In the genomic region with DNA sequence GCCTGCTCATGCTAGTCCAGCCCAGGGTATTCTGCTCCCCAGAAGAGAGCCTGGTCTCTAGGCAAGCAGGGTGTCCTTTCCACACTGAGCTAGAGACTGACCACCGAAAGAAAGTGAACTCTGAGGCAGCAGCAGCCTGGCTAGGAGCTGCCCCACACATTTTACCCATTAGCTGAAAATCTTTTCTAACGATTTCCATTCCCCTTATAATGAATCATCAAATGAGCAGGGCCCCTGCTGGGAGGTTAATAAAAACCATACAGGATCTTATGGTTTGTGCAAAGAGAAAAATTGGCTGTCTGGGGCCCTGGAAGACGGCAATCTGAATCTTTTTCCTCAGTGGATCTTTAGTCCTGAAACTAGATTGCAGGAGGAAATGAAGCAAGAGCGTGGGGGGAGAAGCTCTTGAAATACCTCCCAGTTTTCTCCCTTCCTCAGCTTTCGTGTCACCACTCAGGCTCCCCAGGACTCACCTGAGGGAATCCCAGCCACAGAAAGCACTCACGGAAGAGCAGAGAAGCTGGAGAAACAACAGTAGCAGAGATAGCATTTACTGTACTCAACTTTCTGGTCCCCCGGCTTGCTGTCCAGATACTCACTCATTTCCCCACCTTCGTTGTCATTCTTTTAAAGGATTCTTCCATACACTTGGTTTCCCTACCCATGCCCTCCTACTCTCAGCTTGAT, we compare ENCODE assay signal across 22 cellular contexts.
DNase-seq lines count a peak whose midpoint lies in the region; ATAC-seq and TF ChIP-seq lines count a peak whose summit lies in the region.
"Had no signal": no experiment of that assay in that cellular context is flagged by ENCODE, and none has a peak within 500 bp of the region (broad histone marks: within the 10 kb centered on the region; RNA-seq: fewer than 3 reads in every experiment).

No MANE protein-coding gene starts in this region.

- WGBS in right lobe of liver (ENCODE audit: insufficient coverage, low coverage, low lambda C conversion rate, missing lambda C conversion rate): 70% methylated on average over 8 of the region's 8 CpGs

- DNase-seq in stimulated activated naive CD8-positive, alpha-beta T cell treated with anti-CD3 and anti-CD28 coated beads, Interleukin-15, Interleukin-2, amounts not matched to agents 100 U/mL and 50 U/mL, for 24 hours: no peak
- DNase-seq in stimulated activated naive CD8-positive, alpha-beta T cell treated with anti-CD3 and anti-CD28 coated beads, Interleukin-15, amount 100 ng/mL, for 72 hours: no peak
- DNase-seq in T1000 (lab: John Stamatoyannopoulos, UW) (peak; percentile 25), fibroblast of the conjunctiva (ENCODE audit: low read depth) (peak; percentile 77), neural progenitor cell (ENCODE audit: low spot score) (no peak), HEK293T (ENCODE audit: extremely low spot score) (no peak), right lobe of liver (no peak), left ventricle myocardium inferior (no peak)
- DNase-seq: 8988T; activated CD4-positive, alpha-beta T cell treated with anti-CD3 and anti-CD28 coated beads for 36 hours; activated CD8-positive, alpha-beta memory T cell treated with anti-CD3 and anti-CD28 coated beads, Interleukin-2, amount 50 U/mL, for 4 hours; activated gamma-delta T cell treated with Interleukin-2 at 50 U/mL for 16 hours; anterior cingulate cortex; CD8-positive, alpha-beta T cell; colonic mucosa; head of caudate nucleus; natural killer cell; NCI-H1694; SJCRH30; stimulated activated CD4-positive, alpha-beta T cell treated with anti-CD3 and anti-CD28 coated beads, Interleukin-12 subunit alpha, Interleukin-12 subunit beta, amount 100 ng/mL, for 4 hours had no signal

- no peak for TF ChIP-seq CTCF in neural progenitor cell (IDR thresholded peaks at IDR 0.05)
- no peak for TF ChIP-seq CTCF in right lobe of liver (IDR thresholded peaks at IDR 0.05)
- no peak for TF ChIP-seq CTCF in left ventricle myocardium inferior (IDR thresholded peaks at IDR 0.05; ENCODE audit: borderline replicate concordance)

- peaks cover 41% of the 10 kb centered on the region for H3K4me1 Mint-ChIP-seq in stimulated activated naive CD8-positive, alpha-beta T cell treated with anti-CD3 and anti-CD28 coated beads, Interleukin-15, amount 100 ng/mL, for 72 hours
- no peaks in the 10 kb centered on the region for H3K4me1 Mint-ChIP-seq in neural progenitor cell

- no peak overlapping the region for H3K4me2 ChIP-seq in neural progenitor cell

- no peaks in the 10 kb centered on the region for H3K79me2 ChIP-seq in neural progenitor cell (ENCODE audit: low read depth)

- intact Hi-C loops in right lobe of liver (cut with DNase I) (no loop called here), left ventricle myocardium inferior (cut with micrococcal nuclease) (no loop called here)

- CTCF ChIA-PET in HEK293T (lab: Yijun Ruan, JAX): no interaction called here

- H3K27me3 ChIP-seq in neural progenitor cell (no peaks in the 10 kb centered on the region), right lobe of liver (no peaks in the 10 kb centered on the region), left ventricle myocardium inferior (ENCODE audit: low read depth) (no peaks in the 10 kb centered on the region)
- H3K27me3 ChIP-seq: colonic mucosa had no signal

- H3K36me3 ChIP-seq in neural progenitor cell: no peaks in the 10 kb centered on the region
- H3K36me3 ChIP-seq in right lobe of liver: no peaks in the 10 kb centered on the region
- no peaks in the 10 kb centered on the region for H3K36me3 ChIP-seq in left ventricle myocardium inferior
- H3K36me3 ChIP-seq: colonic mucosa, SJCRH30 had no signal

- H3K4me1 ChIP-seq in neural progenitor cell (no peaks in the 10 kb centered on the region), right lobe of liver (no peaks in the 10 kb centered on the region), left ventricle myocardium inferior (no peaks in the 10 kb centered on the region)
- H3K4me1 ChIP-seq: colonic mucosa, SJCRH30 had no signal

- H3K27me3 Mint-ChIP-seq in stimulated activated naive CD8-positive, alpha-beta T cell treated with anti-CD3 and anti-CD28 coated beads, Interleukin-15, amount 100 ng/mL, for 72 hours: no peaks in the 10 kb centered on the region
- peaks cover 2% of the 10 kb centered on the region for H3K27me3 Mint-ChIP-seq in neural progenitor cell (ENCODE audit: insufficient read depth, low read depth)

- no peak overlapping the region for H2AFZ ChIP-seq in neural progenitor cell (replicated peaks)

- no peak overlapping the region for H3K9ac ChIP-seq in neural progenitor cell

- H3K4me3 ChIP-seq in neural progenitor cell (no peak overlapping the region), right lobe of liver (no peak overlapping the region), left ventricle myocardium inferior (no peak overlapping the region)
- H3K4me3 ChIP-seq: colonic mucosa, SJCRH30 had no signal

- H3K4me3 Mint-ChIP-seq in stimulated activated naive CD8-positive, alpha-beta T cell treated with anti-CD3 and anti-CD28 coated beads, Interleukin-15, amount 100 ng/mL, for 72 hours: no peak overlapping the region
- H3K4me3 Mint-ChIP-seq in neural progenitor cell: no peak overlapping the region
- H3K4me3 Mint-ChIP-seq: activated CD4-positive, alpha-beta T cell treated with anti-CD3 and anti-CD28 coated beads for 36 hours; CD8-positive, alpha-beta T cell; natural killer cell; type B pancreatic cell had no signal

- H3K27ac Mint-ChIP-seq in stimulated activated naive CD8-positive, alpha-beta T cell treated with anti-CD3 and anti-CD28 coated beads, Interleukin-15, amount 100 ng/mL, for 72 hours: no peak overlapping the region
- no peak overlapping the region for H3K27ac Mint-ChIP-seq in neural progenitor cell
- H3K27ac Mint-ChIP-seq: activated CD4-positive, alpha-beta T cell treated with anti-CD3 and anti-CD28 coated beads for 36 hours; CD8-positive, alpha-beta T cell; progenitor cell of endocrine pancreas; type B pancreatic cell had no signal

- peaks cover 4 to 8% of the 10 kb centered on the region in 2 donors for H3K9me3 Mint-ChIP-seq in stimulated activated naive CD8-positive, alpha-beta T cell treated with anti-CD3 and anti-CD28 coated beads, Interleukin-15, amount 100 ng/mL, for 72 hours
- peaks cover 2% of the 10 kb centered on the region for H3K9me3 Mint-ChIP-seq in neural progenitor cell
- H3K9me3 Mint-ChIP-seq: CD8-positive, alpha-beta T cell; natural killer cell had no signal

- ATAC-seq in stimulated activated naive CD8-positive, alpha-beta T cell treated with anti-CD3 and anti-CD28 coated beads, Interleukin-15, Interleukin-2, amounts not matched to agents 100 U/mL and 50 U/mL, for 24 hours: peak; percentile 34
- no peak for ATAC-seq in stimulated activated naive CD8-positive, alpha-beta T cell treated with anti-CD3 and anti-CD28 coated beads, Interleukin-15, amount 100 ng/mL, for 72 hours
- ATAC-seq in right lobe of liver: no peak
- ATAC-seq: activated CD4-positive, alpha-beta T cell treated with anti-CD3 and anti-CD28 coated beads for 36 hours; CD8-positive, alpha-beta T cell; natural killer cell had no signal

- H3K9me3 ChIP-seq in neural progenitor cell (ENCODE audit: low read depth) (no peaks in the 10 kb centered on the region), right lobe of liver (no peaks in the 10 kb centered on the region), left ventricle myocardium inferior (replicated peaks) (no peaks in the 10 kb centered on the region)
- H3K9me3 ChIP-seq: colonic mucosa, SJCRH30 had no signal

- no peaks in the 10 kb centered on the region for H3F3A ChIP-seq in neural progenitor cell (ENCODE audit: low read depth)

- POLR2A ChIA-PET in HEK293T (lab: Yijun Ruan, JAX): no interaction called here

- TF ChIP-seq POLR2A in right lobe of liver (IDR thresholded peaks at IDR 0.05): no peak

- no peaks in the 10 kb centered on the region for H4K20me1 ChIP-seq in neural progenitor cell (ENCODE audit: low read depth)

- H3K27ac ChIP-seq in neural progenitor cell: no peak overlapping the region
- H3K27ac ChIP-seq in right lobe of liver: no peak overlapping the region
- no peak overlapping the region for H3K27ac ChIP-seq in left ventricle myocardium inferior (replicated peaks)
- H3K27ac ChIP-seq: colonic mucosa, SJCRH30 had no signal

- no peaks in the 10 kb centered on the region for H3K36me3 Mint-ChIP-seq in neural progenitor cell
- H3K36me3 Mint-ChIP-seq: CD8-positive, alpha-beta T cell; natural killer cell; type B pancreatic cell had no signal

TF ChIP-seq in HEK293T, 16 proteins besides CTCF, POLR2A, EP300 and RAD21:
- TF ChIP-seq L3MBTL2 (conservative IDR thresholded peaks at IDR 0.05) (no peak), LEF1 (IDR thresholded peaks at IDR 0.05; ENCODE audit: borderline replicate concordance) (no peak), FOXA1 (IDR thresholded peaks at IDR 0.05) (no peak), FOXM1 (IDR thresholded peaks at IDR 0.05; ENCODE audit: borderline replicate concordance) (no peak), FOXK2 (IDR thresholded peaks at IDR 0.05) (no peak), ZNF384 (IDR thresholded peaks at IDR 0.05) (no peak), ARNT (IDR thresholded peaks at IDR 0.05) (no peak), ELF4 (IDR thresholded peaks at IDR 0.05) (no peak), HDGF (IDR thresholded peaks at IDR 0.05; ENCODE audit: borderline replicate concordance) (no peak)
TF ChIP-seq in HEK293T: peak in this region for 0.

Comparison
In these comparisons a context has a peak if more than half of its experiments do, and no peak if none do; other contexts are left out.
1. DNase-seq: peak in T1000 (single experiment) and fibroblast of the conjunctiva (single experiment); none in stimulated activated naive CD8-positive, alpha-beta T cell treated with anti-CD3 and anti-CD28 coated beads, Interleukin-15, Interleukin-2, amounts not matched to agents 100 U/mL and 50 U/mL, for 24 hours (single experiment), stimulated activated naive CD8-positive, alpha-beta T cell treated with anti-CD3 and anti-CD28 coated beads, Interleukin-15, amount 100 ng/mL, for 72 hours (0 of 2), neural progenitor cell (single experiment), HEK293T (single experiment), right lobe of liver (0 of 3) and left ventricle myocardium inferior (single experiment).